In genomic region chr14:85531141-85531593, GRCh38 we compare ENCODE assay signal across 9 cellular contexts. TPM values are rescaled to one million over a fixed set of nuclear protein-coding genes. Genes with fewer than 3 reads are reported as not detected.
DNase-seq lines count a peak whose midpoint lies in the region; ATAC-seq, FAIRE-seq and TF ChIP-seq lines count a peak whose summit lies in the region.
"Had no signal": no experiment of that assay in that cellular context is flagged by ENCODE, and none has a peak within 500 bp of the region (broad histone marks: within the 10 kb centered on the region; RNA-seq: fewer than 3 reads in every experiment).

No MANE protein-coding gene starts in this region.

- WGBS in heart right ventricle, 2 donors: 1% methylated on average over 29 of the region's 29 CpGs

- H3K4me1 ChIP-seq in heart right ventricle: peaks cover 8 to 61% (median 46%) of the 10 kb centered on the region in 9 donors

- H3K27ac ChIP-seq in heart right ventricle: peak overlapping the region in 7 of 10 donors; percentile 35 to 74 (median 61)

- TF ChIP-seq CTCF in WI38 (IDR thresholded peaks at IDR 0.05; ENCODE audit: low read depth, low read length) (no peak), heart right ventricle (IDR thresholded peaks at IDR 0.05) (no peak)

- no peaks in the 10 kb centered on the region for H3K9me3 ChIP-seq in heart right ventricle

- H3K4me3 ChIP-seq in WI38 (ENCODE audit: low read depth, low read length) (peak overlapping the region; percentile 79), heart right ventricle (peak overlapping the region; percentile 21 to 68 (median 61))

- no peaks in the 10 kb centered on the region for H3K36me3 ChIP-seq in heart right ventricle

- peaks cover 0 to 79% (median 59%) of the 10 kb centered on the region in 7 donors for H3K27me3 ChIP-seq in heart right ventricle

- no peak for FAIRE-seq in RCC 7860 (lab: Jason Lieb, UNC)

- DNase-seq in GM04504 (ENCODE audit: low read depth): peak; percentile 66
- peak in 1 of 2 donors; percentile 31 for DNase-seq in heart right ventricle
- DNase-seq in posterior vena cava (ENCODE audit: low spot score): peak; percentile 90
- no peak for DNase-seq in RCC 7860 (ENCODE audit: low spot score)
- DNase-seq in NCI-H2196 (lab: John Stamatoyannopoulos, UW; ENCODE audit: unreplicated experiment): no peak
- DNase-seq: naive B cell had no signal

- intact Hi-C loops in heart right ventricle (cut with DNase I) (loop anchor here in 4 of 10 donors (5.0 to 10.0 kb wide), 4 partner anchors 126 to 1526 kb away; no protein-coding TSS in a partner anchor), posterior vena cava (cut with DNase I) (no loop called here)

- ATAC-seq in heart right ventricle (peak in 7 of 8 donors; percentile 11 to 41 (median 19)), GM18517 (IDR thresholded peaks at IDR 0.05; ENCODE audit: unreplicated experiment) (no peak), GM19463 (IDR thresholded peaks at IDR 0.05; ENCODE audit: unreplicated experiment) (no peak)

RNA-seq across cellular contexts. Expression of gene FLRT2, which starts 1.2 kb away (rescaled TPM):
- 1 to 10 TPM; 1.5 to 7.5 (median 3.4) TPM for total RNA-seq in heart right ventricle
- polyA plus RNA-seq in heart right ventricle: 1 to 10 TPM; 1.1 to 1.5 TPM
- total RNA-seq in posterior vena cava: 10 to 100 TPM; 16.1 to 59.6 TPM

Comparison
In these comparisons a context has a peak if more than half of its experiments do, and no peak if none do; other contexts are left out.
1. DNase-seq: peak in GM04504 (single experiment) and posterior vena cava (single experiment); none in RCC 7860 (single experiment) and NCI-H2196 (single experiment).
2. ATAC-seq: peak in heart right ventricle (7 of 8); none in GM18517 (single experiment) and GM19463 (single experiment).